27 cellular contexts compared by ENCODE assay signal in genomic region chr4:160819791-160820190, GRCh38.
"Had no signal": no experiment of that assay in that cellular context is flagged by ENCODE, and none has a peak within 500 bp of the region (broad histone marks: within the 10 kb centered on the region; RNA-seq: fewer than 3 reads in every experiment).

No MANE protein-coding gene starts in this region.

- H3K9me3 ChIP-seq: colonic mucosa, esophagus squamous epithelium, gastrocnemius medialis, lower lobe of right lung, mucosa of descending colon had no signal

- H3K4me3 ChIP-seq: colonic mucosa, esophagus squamous epithelium, gastrocnemius medialis, heart right ventricle, left lung, lower lobe of right lung, mucosa of descending colon had no signal

- H3K9me3 Mint-ChIP-seq: dendritic cell treated with granulocyte-macrophage colony-stimulating factor and Interleukin-4, amounts not matched to agents 40 ng/mL and 50 ng/mL, for 4 days; endodermal cell had no signal

- H3K27ac ChIP-seq: colonic mucosa, epithelial cell of prostate, esophagus squamous epithelium, gastrocnemius medialis, heart right ventricle, left lung, lower lobe of right lung had no signal

- H3K27ac Mint-ChIP-seq: dendritic cell treated with granulocyte-macrophage colony-stimulating factor and Interleukin-4, amounts not matched to agents 40 ng/mL and 50 ng/mL, for 4 days; effector memory CD8-positive, alpha-beta T cell; endodermal cell; mesothelial cell of epicardium; naive B cell had no signal

- DNase-seq: colonic mucosa; cortex of kidney; effector CD8-positive, alpha-beta T cell; effector memory CD8-positive, alpha-beta T cell; endodermal cell; erythroblast; esophagus squamous epithelium; foreskin fibroblast; gastrocnemius medialis; glutamatergic neuron; head of caudate nucleus; heart right ventricle; hippocampal formation; left cardiac atrium; left lung; left ventricle myocardium superior; lower lobe of right lung; mesenchymal stem cell; mucosa of descending colon; naive B cell had no signal

- ATAC-seq: effector memory CD8-positive, alpha-beta T cell; esophagus mucosa; gastrocnemius medialis; heart right ventricle; left cardiac atrium; left lung; left ventricle myocardium superior; lower lobe of right lung; mucosa of descending colon had no signal

- H3K36me3 Mint-ChIP-seq: mesothelial cell of epicardium, naive B cell had no signal

- H3K27me3 ChIP-seq: colonic mucosa, esophagus squamous epithelium, gastrocnemius medialis, heart right ventricle, left lung had no signal

- H3K4me1 ChIP-seq: colonic mucosa, esophagus squamous epithelium, gastrocnemius medialis, heart right ventricle, left lung, lower lobe of right lung had no signal

- FAIRE-seq: endometrium, islet of Langerhans, keratinocyte had no signal

- H3K4me1 Mint-ChIP-seq: endodermal cell, mesothelial cell of epicardium, naive B cell had no signal

- H3K4me3 Mint-ChIP-seq: dendritic cell treated with granulocyte-macrophage colony-stimulating factor and Interleukin-4, amounts not matched to agents 40 ng/mL and 50 ng/mL, for 4 days; effector memory CD8-positive, alpha-beta T cell; endodermal cell; mesothelial cell of epicardium; naive B cell had no signal

- H3K36me3 ChIP-seq: colonic mucosa, esophagus squamous epithelium, gastrocnemius medialis, heart right ventricle, left lung, lower lobe of right lung had no signal

- H3K27me3 Mint-ChIP-seq: dendritic cell treated with granulocyte-macrophage colony-stimulating factor and Interleukin-4, amounts not matched to agents 40 ng/mL and 50 ng/mL, for 4 days; effector memory CD8-positive, alpha-beta T cell; naive B cell had no signal
